ENCODE assay signal across 29 cellular contexts in genomic region chr6:149809798-149810197, GRCh38.
"Had no signal": no experiment of that assay in that cellular context is flagged by ENCODE, and none has a peak within 500 bp of the region (broad histone marks: within the 10 kb centered on the region; RNA-seq: fewer than 3 reads in every experiment).

No MANE protein-coding gene starts in this region.

- DNase-seq: activated CD4-positive, alpha-beta T cell treated with anti-CD3 and anti-CD28 coated beads for 48 hours; activated CD4-positive, alpha-beta T cell treated with anti-CD3 and anti-CD28 coated beads, Interleukin-2, amount 50 U/mL, for 48 hours; activated effector memory CD4-positive, alpha-beta T cell treated with Interleukin-2 at 50 U/mL for 16 hours; activated naive CD4-positive, alpha-beta T cell treated with anti-CD3 and anti-CD28 coated beads for 36 hours; activated naive CD8-positive, alpha-beta T cell treated with anti-CD3 and anti-CD28 coated beads, Interleukin-2, amount 10 ng/mL, durations not matched to agents 7 days and 5 days; activated T-cell treated with anti-CD3 and anti-CD28 coated beads, Interleukin-2, amount 50 U/mL, for 48 hours; cerebellar nuclear complex; colonic mucosa; dorsolateral prefrontal cortex; effector memory CD4-positive, alpha-beta T cell; gastrocnemius medialis; glutamatergic neuron; islet precursor cell; left ventricle myocardium inferior; mucosa of descending colon; spleen; stomach; T-helper 1 cell; tibial artery; upper lobe of right lung; WERI-Rb-1 had no signal

- H3K9me3 ChIP-seq: ascending aorta, colonic mucosa, left ventricle myocardium inferior, mucosa of descending colon, right atrium auricular region, spleen, stomach, suprapubic skin, tibial artery, upper lobe of right lung had no signal

- H3K9me3 Mint-ChIP-seq: activated naive CD4-positive, alpha-beta T cell treated with anti-CD3 and anti-CD28 coated beads for 36 hours; activated naive CD8-positive, alpha-beta T cell treated with anti-CD3 and anti-CD28 coated beads, Interleukin-2, amount 10 ng/mL, durations not matched to agents 7 days and 5 days; brain; natural killer cell treated with Interleukin-12 subunit alpha and Interleukin-12 subunit beta and Interleukin-15 and Interleukin-18, amount 100 ng/mL, for 72 hours had no signal

- H3K36me3 ChIP-seq: colonic mucosa had no signal

- H3K27ac ChIP-seq: ascending aorta, cardiac muscle cell, colonic mucosa, dorsolateral prefrontal cortex, gastrocnemius medialis, left ventricle myocardium inferior, right atrium auricular region, spleen, stomach, suprapubic skin, tibial artery, upper lobe of right lung, WERI-Rb-1 had no signal

- H3K4me3 ChIP-seq: ascending aorta, cardiac muscle cell, colonic mucosa, dorsolateral prefrontal cortex, gastrocnemius medialis, left ventricle myocardium inferior, lung, mucosa of descending colon, right atrium auricular region, spleen, stomach, suprapubic skin, tibial artery, upper lobe of right lung had no signal

- H3K27me3 Mint-ChIP-seq: activated naive CD8-positive, alpha-beta T cell treated with anti-CD3 and anti-CD28 coated beads, Interleukin-2, amount 10 ng/mL, durations not matched to agents 7 days and 5 days; brain; natural killer cell treated with Interleukin-12 subunit alpha and Interleukin-12 subunit beta and Interleukin-15 and Interleukin-18, amount 100 ng/mL, for 72 hours had no signal

- H3K27me3 ChIP-seq: ascending aorta, cardiac muscle cell, colonic mucosa, dorsolateral prefrontal cortex, gastrocnemius medialis, right atrium auricular region, spleen, stomach, suprapubic skin, tibial artery, upper lobe of right lung had no signal

- H3K4me3 Mint-ChIP-seq: activated naive CD4-positive, alpha-beta T cell treated with anti-CD3 and anti-CD28 coated beads for 36 hours; activated naive CD8-positive, alpha-beta T cell treated with anti-CD3 and anti-CD28 coated beads, Interleukin-2, amount 10 ng/mL, durations not matched to agents 7 days and 5 days; brain; natural killer cell treated with Interleukin-12 subunit alpha and Interleukin-12 subunit beta and Interleukin-15 and Interleukin-18, amount 100 ng/mL, for 72 hours had no signal

- H3K4me1 ChIP-seq: ascending aorta, colonic mucosa, left ventricle myocardium inferior, right atrium auricular region, spleen, stomach, suprapubic skin, tibial artery, upper lobe of right lung had no signal

- H3K4me1 Mint-ChIP-seq: brain had no signal

- H3K27ac Mint-ChIP-seq: activated naive CD4-positive, alpha-beta T cell treated with anti-CD3 and anti-CD28 coated beads for 36 hours; activated naive CD8-positive, alpha-beta T cell treated with anti-CD3 and anti-CD28 coated beads, Interleukin-2, amount 10 ng/mL, durations not matched to agents 7 days and 5 days had no signal

- ATAC-seq: activated CD4-positive, CD25-positive, alpha-beta regulatory T cell treated with anti-CD3 and anti-CD28 coated beads, Interleukin-2, amount 50 U/mL, for 24 hours; gastrocnemius medialis; mucosa of descending colon; natural killer cell treated with Interleukin-12 subunit alpha and Interleukin-12 subunit beta and Interleukin-15 and Interleukin-18, amount 100 ng/mL, for 72 hours; upper lobe of right lung had no signal
